Comparison of ENCODE assay signal across 21 cellular contexts in the genomic region with DNA sequence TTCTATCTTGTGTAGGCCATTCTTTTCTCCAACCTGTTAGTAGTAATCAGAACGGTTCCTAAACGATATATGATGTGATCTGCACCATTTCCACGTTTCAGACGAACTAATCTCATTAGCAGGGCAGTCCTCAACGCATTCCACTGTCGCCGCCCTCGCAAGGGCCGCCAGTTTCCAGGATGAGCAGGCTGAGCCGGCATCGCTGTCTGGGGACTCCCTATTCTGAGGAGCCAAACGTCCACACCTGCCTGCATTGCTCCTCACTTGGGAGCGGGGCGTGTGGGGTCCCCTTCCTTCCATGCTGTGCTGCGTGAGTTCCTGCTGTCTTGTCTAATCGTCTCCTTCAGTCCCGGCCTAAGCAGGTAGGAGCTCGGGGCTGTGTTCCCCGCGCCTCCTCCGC.
"Had no signal": no experiment of that assay in that cellular context is flagged by ENCODE, and none has a peak within 500 bp of the region (broad histone marks: within the 10 kb centered on the region; RNA-seq: fewer than 3 reads in every experiment).

No MANE protein-coding gene starts in this region.

- H3K36me3 ChIP-seq: ovary, transverse colon, uterus had no signal

- H3K4me3 ChIP-seq: coronary artery, hepatocyte, ovary, smooth muscle cell, testis, transverse colon, uterus had no signal

- H3K27ac Mint-ChIP-seq: mesothelial cell of epicardium; natural killer cell; stimulated activated effector memory CD8-positive, alpha-beta T cell treated with anti-CD3 and anti-CD28 coated beads, Interleukin-12 subunit alpha, Interleukin-12 subunit beta, amount 100 ng/mL, for 72 hours had no signal

- H3K27ac ChIP-seq: coronary artery, hepatocyte, ovary, testis, transverse colon, uterus had no signal

- H3K36me3 Mint-ChIP-seq: mesothelial cell of epicardium, natural killer cell had no signal

- H3K9me3 Mint-ChIP-seq: natural killer cell; stimulated activated effector memory CD8-positive, alpha-beta T cell treated with anti-CD3 and anti-CD28 coated beads, Interleukin-12 subunit alpha, Interleukin-12 subunit beta, amount 100 ng/mL, for 72 hours had no signal

- H3K4me1 Mint-ChIP-seq: mesothelial cell of epicardium, neural crest cell had no signal

- H3K9me3 ChIP-seq: ovary, testis, transverse colon, uterus had no signal

- H3K27me3 ChIP-seq: hepatocyte, ovary, testis, transverse colon, uterus had no signal

- H3K4me3 Mint-ChIP-seq: mesothelial cell of epicardium; natural killer cell; neural crest cell; stimulated activated effector memory CD8-positive, alpha-beta T cell treated with anti-CD3 and anti-CD28 coated beads, Interleukin-12 subunit alpha, Interleukin-12 subunit beta, amount 100 ng/mL, for 72 hours had no signal

- DNase-seq: effector CD8-positive, alpha-beta T cell; foreskin melanocyte; kidney; left cardiac atrium; left ventricle myocardium superior; natural killer cell; nucleus accumbens; ovary; right cardiac atrium; stimulated activated CD4-positive, alpha-beta T cell treated with anti-CD3 and anti-CD28 coated beads, Interleukin-4, amount 100 ng/mL, for 1 hour; stimulated activated CD8-positive, alpha-beta memory T cell treated with anti-CD3 and anti-CD28 coated beads, Interleukin-4, amount 100 ng/mL, for 48 hours; stimulated activated naive CD8-positive, alpha-beta T cell treated with anti-CD3 and anti-CD28 coated beads, Interleukin-15, Interleukin-2, amounts not matched to agents 100 U/mL and 50 U/mL, for 24 hours; testis; transverse colon; uterus had no signal

- H3K4me1 ChIP-seq: testis, uterus had no signal
